13 cellular contexts compared by ENCODE assay signal in the genomic region with DNA sequence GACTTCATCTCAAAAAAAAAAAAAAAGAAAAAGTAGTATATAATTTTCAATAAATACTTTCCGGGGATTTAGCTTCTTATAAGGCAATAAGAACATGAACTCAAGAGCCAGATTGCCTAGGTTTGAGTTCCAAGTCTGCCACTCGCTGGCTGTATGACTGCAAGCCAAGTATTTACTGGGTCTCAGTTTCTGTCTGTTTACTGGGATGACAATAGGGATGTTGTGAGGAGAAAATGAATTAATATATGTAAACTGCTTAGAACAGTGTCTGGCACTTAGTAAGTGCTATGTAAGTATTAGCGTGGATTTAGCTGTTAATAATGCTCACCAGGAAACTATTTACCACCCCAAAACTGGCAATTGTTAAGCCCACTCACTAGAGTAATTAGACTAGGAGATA. TPM values are rescaled to one million over a fixed set of nuclear protein-coding genes. Genes with fewer than 3 reads are reported as not detected.
DNase-seq lines count a peak whose midpoint lies in the region; ATAC-seq and TF ChIP-seq lines count a peak whose summit lies in the region.
"Had no signal": no experiment of that assay in that cellular context is flagged by ENCODE, and none has a peak within 500 bp of the region (broad histone marks: within the 10 kb centered on the region; RNA-seq: fewer than 3 reads in every experiment).

No MANE protein-coding gene starts in this region.

- DNase-seq in HCT116 (ENCODE audit: low read depth, low spot score) (no peak), caudate nucleus (lab: John Stamatoyannopoulos, UW) (peak in 11 of 61 donors; percentile 5 to 57 (median 19)), inferior parietal cortex (ENCODE audit: extremely low spot score) (peak; percentile 59), DMS79 (lab: John Stamatoyannopoulos, UW) (no peak), glutamatergic neuron (no peak), HuH-7 (ENCODE audit: low spot score) (no peak)
- DNase-seq: activated effector memory CD4-positive, alpha-beta T cell treated with Interleukin-2 at 50 U/mL for 16 hours; effector memory CD4-positive, alpha-beta T cell; naive thymus-derived CD4-positive, alpha-beta T cell; NCI-H1048; stimulated activated CD4-positive, alpha-beta T cell treated with anti-CD3 and anti-CD28 coated beads, Interleukin-4, amount 100 ng/mL, for 1 hour had no signal

- no peak overlapping the region for H3K4me3 Mint-ChIP-seq in glutamatergic neuron (ENCODE audit: unreplicated experiment)
- H3K4me3 Mint-ChIP-seq: naive thymus-derived CD4-positive, alpha-beta T cell had no signal

- no peak for TF ChIP-seq POLR2A in HCT116 (IDR thresholded peaks at IDR 0.05; ENCODE audit: borderline replicate concordance, extremely low read depth, insufficient read depth, insufficient read length)

- H3K4me2 ChIP-seq in HCT116 (ENCODE audit: low read length), result no peak overlapping the region

- no peak overlapping the region for H3K9ac ChIP-seq in HCT116 (ENCODE audit: low read length)

- H3K36me3 ChIP-seq in HCT116 (ENCODE audit: control insufficient read depth in 1 of 2, insufficient read depth in 2 of 2, low read length in 2 of 2), result no peaks in the 10 kb centered on the region; a peak in 1 of 4 replicates

- H3K27me3 ChIP-seq in HCT116 (ENCODE audit: insufficient read depth, low read length), result no peaks in the 10 kb centered on the region

- peaks cover 5% of the 10 kb centered on the region for H3K9me3 Mint-ChIP-seq in glutamatergic neuron (ENCODE audit: unreplicated experiment)
- H3K9me3 Mint-ChIP-seq: naive thymus-derived CD4-positive, alpha-beta T cell had no signal

- H2AFZ ChIP-seq in HCT116 (ENCODE audit: low read depth, low read length, poor library complexity, severe bottlenecking), result no peak overlapping the region

- H3K27me3 Mint-ChIP-seq in glutamatergic neuron (ENCODE audit: unreplicated experiment), result peaks cover 3% of the 10 kb centered on the region

- TF ChIP-seq CTCF in HCT116 (IDR thresholded peaks at IDR 0.05 in 2 of 3, conservative IDR thresholded peaks at IDR 0.05 in 1 of 3; ENCODE audit: borderline replicate concordance in 1 of 3, insufficient read depth in 1 of 3, low read depth in 2 of 3, low read length in 2 of 3) (no peak), glutamatergic neuron (IDR thresholded peaks at IDR 0.05; ENCODE audit: partially characterized antibody, unreplicated experiment) (no peak)

- H3K4me3 ChIP-seq in HCT116 (replicated peaks in 1 of 2; ENCODE audit: low read depth in 1 of 2, low read length in 2 of 2) (no peak overlapping the region), skin epidermis (no peak overlapping the region)

- POLR2A ChIA-PET in HCT116 (lab: Charles Lee), result no interaction called here

- no peak overlapping the region for H3K27ac Mint-ChIP-seq in glutamatergic neuron (ENCODE audit: unreplicated experiment)
- H3K27ac Mint-ChIP-seq: naive thymus-derived CD4-positive, alpha-beta T cell had no signal

- H3K9me2 ChIP-seq in HCT116 (ENCODE audit: insufficient read depth), result no peaks in the 10 kb centered on the region

- peaks cover 5% of the 10 kb centered on the region; the same call in 1 of the 2 replicates for H4K20me1 ChIP-seq in HCT116 (ENCODE audit: insufficient read depth)

- no peaks in the 10 kb centered on the region for H3K9me3 ChIP-seq in HCT116 (ENCODE audit: control insufficient read depth in 1 of 2, insufficient read depth in 1 of 2, low read depth in 1 of 2, low read length in 2 of 2)

- H3K4me1 Mint-ChIP-seq in glutamatergic neuron (ENCODE audit: low read depth, unreplicated experiment), result peaks cover 9% of the 10 kb centered on the region

- H3K79me2 ChIP-seq in HCT116 (ENCODE audit: insufficient read depth, low read length), result peaks cover 25% of the 10 kb centered on the region

- RAD21 ChIA-PET in HCT116 (lab: Charles Lee; ENCODE audit: low non-redundant PET in 1 of 2, low total read pairs in 2 of 2, uncharacterized antibody in 2 of 2, unreplicated experiment in 2 of 2), result interaction anchor here in 1 of 2 experiments (0.7 kb wide), 1 partner anchor 25 kb away, joined by 3 read pairs; no protein-coding TSS in a partner anchor

- TF ChIP-seq RAD21 in HCT116 (IDR thresholded peaks at IDR 0.05; ENCODE audit: low read depth), result no peak

- no peak for ATAC-seq in HCT116
- no peak for ATAC-seq in HG03025 (IDR thresholded peaks at IDR 0.05; ENCODE audit: low FRiP score, unreplicated experiment)
- ATAC-seq: naive thymus-derived CD4-positive, alpha-beta T cell had no signal

- BruUV-seq in HCT116 (replicated peaks; lab: Mats Ljungman, UMichigan), result TSS peak; percentile 31

- H3K36me3 Mint-ChIP-seq in glutamatergic neuron (ENCODE audit: unreplicated experiment), result no peaks in the 10 kb centered on the region
- H3K36me3 Mint-ChIP-seq: naive thymus-derived CD4-positive, alpha-beta T cell had no signal

- intact Hi-C loops in HCT116 (cut with micrococcal nuclease), result no loop called here

- CTCF ChIA-PET in HCT116 (lab: Charles Lee), result interaction anchor here (1.3 kb wide), 1 partner anchor 32 kb away, joined by 4 read pairs; no protein-coding TSS in a partner anchor

- H3K27ac ChIP-seq in HCT116 (ENCODE audit: low read depth, low read length) (no peak overlapping the region), caudate nucleus (ENCODE audit: low read depth, low read length) (peak overlapping the region; percentile 89), skin epidermis (peak overlapping the region in 12 of 21 experiments; percentile 1 to 86 (median 30))

- H3K4me1 ChIP-seq in HCT116 (ENCODE audit: control insufficient read depth in 1 of 2, insufficient read depth in 2 of 2, low read length in 2 of 2), result peaks cover 15 to 38% of the 10 kb centered on the region in 2 experiments

TF ChIP-seq in HCT116, 20 proteins besides CTCF, POLR2A, EP300 and RAD21:
- TF ChIP-seq ELF1 (IDR thresholded peaks at IDR 0.05; ENCODE audit: borderline replicate concordance, low read depth) (no peak), SIN3A (IDR thresholded peaks at IDR 0.05; ENCODE audit: low read depth) (no peak), EGR1 (IDR thresholded peaks at IDR 0.05; ENCODE audit: low read depth) (no peak), YY1 (IDR thresholded peaks at IDR 0.05; ENCODE audit: extremely low read depth, insufficient replicate concordance, low read depth, low read length) (no peak), TCF7L2 (IDR thresholded peaks at IDR 0.05; ENCODE audit: borderline replicate concordance, extremely low read depth, insufficient read depth, insufficient read length) (no peak), FOSL1 (IDR thresholded peaks at IDR 0.05; ENCODE audit: low read depth) (no peak), JUND (IDR thresholded peaks at IDR 0.05) (no peak), POLR2AphosphoS5 (IDR thresholded peaks at IDR 0.05; ENCODE audit: low read depth, low read length) (no peak)
- TF ChIP-seq, protein P1, sequence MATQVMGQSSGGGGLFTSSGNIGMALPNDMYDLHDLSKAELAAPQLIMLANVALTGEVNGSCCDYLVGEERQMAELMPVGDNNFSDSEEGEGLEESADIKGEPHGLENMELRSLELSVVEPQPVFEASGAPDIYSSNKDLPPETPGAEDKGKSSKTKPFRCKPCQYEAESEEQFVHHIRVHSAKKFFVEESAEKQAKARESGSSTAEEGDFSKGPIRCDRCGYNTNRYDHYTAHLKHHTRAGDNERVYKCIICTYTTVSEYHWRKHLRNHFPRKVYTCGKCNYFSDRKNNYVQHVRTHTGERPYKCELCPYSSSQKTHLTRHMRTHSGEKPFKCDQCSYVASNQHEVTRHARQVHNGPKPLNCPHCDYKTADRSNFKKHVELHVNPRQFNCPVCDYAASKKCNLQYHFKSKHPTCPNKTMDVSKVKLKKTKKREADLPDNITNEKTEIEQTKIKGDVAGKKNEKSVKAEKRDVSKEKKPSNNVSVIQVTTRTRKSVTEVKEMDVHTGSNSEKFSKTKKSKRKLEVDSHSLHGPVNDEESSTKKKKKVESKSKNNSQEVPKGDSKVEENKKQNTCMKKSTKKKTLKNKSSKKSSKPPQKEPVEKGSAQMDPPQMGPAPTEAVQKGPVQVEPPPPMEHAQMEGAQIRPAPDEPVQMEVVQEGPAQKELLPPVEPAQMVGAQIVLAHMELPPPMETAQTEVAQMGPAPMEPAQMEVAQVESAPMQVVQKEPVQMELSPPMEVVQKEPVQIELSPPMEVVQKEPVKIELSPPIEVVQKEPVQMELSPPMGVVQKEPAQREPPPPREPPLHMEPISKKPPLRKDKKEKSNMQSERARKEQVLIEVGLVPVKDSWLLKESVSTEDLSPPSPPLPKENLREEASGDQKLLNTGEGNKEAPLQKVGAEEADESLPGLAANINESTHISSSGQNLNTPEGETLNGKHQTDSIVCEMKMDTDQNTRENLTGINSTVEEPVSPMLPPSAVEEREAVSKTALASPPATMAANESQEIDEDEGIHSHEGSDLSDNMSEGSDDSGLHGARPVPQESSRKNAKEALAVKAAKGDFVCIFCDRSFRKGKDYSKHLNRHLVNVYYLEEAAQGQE (IDR thresholded peaks at IDR 0.05; ENCODE audit: low read depth), result no peak

RNA-seq across cellular contexts. Expression of a gene that starts 26.9 kb away (rescaled TPM):
- total RNA-seq in HCT116 (2021; ENCODE audit: unreplicated experiment) (144 TPM), glutamatergic neuron (ENCODE audit: unreplicated experiment) (981 TPM)
- polyA plus RNA-seq in HCT116 (2012), result 57.7 and 68.9 TPM in 2 replicates
